In the genomic region with DNA sequence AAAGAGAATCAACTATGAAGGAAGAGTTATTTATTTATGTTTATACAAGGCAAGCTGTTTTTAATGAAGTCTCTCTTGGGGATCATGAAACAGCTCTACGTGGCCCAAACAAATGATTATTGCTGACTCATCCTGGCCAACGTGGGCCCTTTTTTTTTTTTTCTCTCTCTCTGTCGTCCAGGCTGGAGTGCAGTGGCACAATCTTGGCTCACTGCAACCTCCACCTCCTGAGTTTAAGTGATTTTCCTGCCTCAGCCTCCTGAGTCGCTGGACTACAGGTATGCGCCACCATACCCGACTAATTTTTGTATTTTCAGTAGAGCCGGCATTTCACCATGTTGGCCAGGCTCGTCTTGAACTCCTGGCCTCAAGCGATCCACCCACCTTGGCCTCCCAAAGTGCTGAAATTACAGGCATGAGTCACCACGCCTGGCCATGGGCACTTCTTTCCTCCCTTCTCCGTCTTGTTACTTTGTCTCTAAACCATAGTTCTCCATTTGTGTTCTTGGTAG, we compare ENCODE assay signal across 10 cellular contexts.
DNase-seq lines count a peak whose midpoint lies in the region; ATAC-seq, FAIRE-seq and TF ChIP-seq lines count a peak whose summit lies in the region.
"Had no signal": no experiment of that assay in that cellular context is flagged by ENCODE, and none has a peak within 500 bp of the region (broad histone marks: within the 10 kb centered on the region; RNA-seq: fewer than 3 reads in every experiment).

No MANE protein-coding gene starts in this region.

- H3K4me3 Mint-ChIP-seq in astrocyte (ENCODE audit: unreplicated experiment) = no peak overlapping the region
- H3K4me3 Mint-ChIP-seq in activated CD4-positive, alpha-beta memory T cell treated with anti-CD3 and anti-CD28 coated beads for 36 hours = no peak overlapping the region
- no peak overlapping the region for H3K4me3 Mint-ChIP-seq in effector memory CD8-positive, alpha-beta T cell
- H3K4me3 Mint-ChIP-seq: nephron had no signal

- TF ChIP-seq CTCF in astrocyte (IDR thresholded peaks at IDR 0.05; ENCODE audit: insufficient read depth, low read depth, low read length) = no peak
- TF ChIP-seq CTCF in osteoblast (IDR thresholded peaks at IDR 0.05; ENCODE audit: extremely low read depth, low read depth, low read length) = no peak

- H2AFZ ChIP-seq in astrocyte (ENCODE audit: low read depth, low read length) (no peak overlapping the region), osteoblast (ENCODE audit: low read length) (no peak overlapping the region)

- H3K9ac ChIP-seq in astrocyte (ENCODE audit: low read length) = no peak overlapping the region

- no peaks in the 10 kb centered on the region for H3K9me3 ChIP-seq in astrocyte (ENCODE audit: insufficient read depth, low read depth, low read length)
- no peaks in the 10 kb centered on the region for H3K9me3 ChIP-seq in osteoblast (ENCODE audit: low read depth, low read length)

- H3K79me2 ChIP-seq in astrocyte (ENCODE audit: insufficient read depth, low read length) = no peaks in the 10 kb centered on the region
- no peaks in the 10 kb centered on the region for H3K79me2 ChIP-seq in osteoblast (ENCODE audit: insufficient read depth, low read length)

- intact Hi-C loops in activated CD4-positive, alpha-beta memory T cell treated with anti-CD3 and anti-CD28 coated beads for 36 hours (cut with micrococcal nuclease) = no loop called here

- POLR2A ChIA-PET in activated CD4-positive, alpha-beta memory T cell treated with anti-CD3 and anti-CD28 coated beads for 36 hours (lab: Charles Lee) = no interaction called here

- peak; percentile 55 for DNase-seq in Daoy (ENCODE audit: low read depth)
- DNase-seq in LHCN-M2 (ENCODE audit: low read depth) = peak; percentile 68
- peak; percentile 38 for DNase-seq in astrocyte (ENCODE audit: low read depth)
- DNase-seq in osteoblast (ENCODE audit: insufficient read length, low spot score, missing footprints) = peak; percentile 37
- no peak for DNase-seq in activated CD4-positive, alpha-beta memory T cell treated with anti-CD3 and anti-CD28 coated beads for 36 hours
- DNase-seq in effector memory CD8-positive, alpha-beta T cell = no peak
- DNase-seq: activated naive CD4-positive, alpha-beta T cell; effector CD4-positive, alpha-beta T cell had no signal

- H3K4me3 ChIP-seq in astrocyte (ENCODE audit: insufficient read depth, low read depth, low read length) (no peak overlapping the region), osteoblast (ENCODE audit: insufficient read depth, low read length) (no peak overlapping the region)

- no peaks in the 10 kb centered on the region for H3K36me3 Mint-ChIP-seq in astrocyte (ENCODE audit: low read depth, unreplicated experiment)
- H3K36me3 Mint-ChIP-seq in activated CD4-positive, alpha-beta memory T cell treated with anti-CD3 and anti-CD28 coated beads for 36 hours = no peaks in the 10 kb centered on the region
- H3K36me3 Mint-ChIP-seq in effector memory CD8-positive, alpha-beta T cell (ENCODE audit: insufficient read depth) = no peaks in the 10 kb centered on the region

- H3K27me3 ChIP-seq in astrocyte (ENCODE audit: insufficient read depth, low read length) (no peaks in the 10 kb centered on the region), osteoblast (ENCODE audit: insufficient read depth, low read length) (no peaks in the 10 kb centered on the region)

- H3K4me2 ChIP-seq in astrocyte (ENCODE audit: low read length) = peak overlapping the region; percentile 16
- no peak overlapping the region for H3K4me2 ChIP-seq in osteoblast (ENCODE audit: insufficient read depth, low read length)

- ATAC-seq in GM21390 (IDR thresholded peaks at IDR 0.05; ENCODE audit: unreplicated experiment) = no peak
- no peak for ATAC-seq in effector memory CD8-positive, alpha-beta T cell (replicated peaks)

- CTCF ChIA-PET in activated CD4-positive, alpha-beta memory T cell treated with anti-CD3 and anti-CD28 coated beads for 36 hours (lab: Charles Lee) = no interaction called here

- H3K9me3 Mint-ChIP-seq in astrocyte (ENCODE audit: unreplicated experiment) = no peaks in the 10 kb centered on the region
- H3K9me3 Mint-ChIP-seq in activated CD4-positive, alpha-beta memory T cell treated with anti-CD3 and anti-CD28 coated beads for 36 hours = peaks cover 2% of the 10 kb centered on the region
- peaks cover 0 to 2% of the 10 kb centered on the region in 2 donors for H3K9me3 Mint-ChIP-seq in effector memory CD8-positive, alpha-beta T cell
- H3K9me3 Mint-ChIP-seq: nephron had no signal

- peaks cover 18% of the 10 kb centered on the region for H3K4me1 ChIP-seq in astrocyte (ENCODE audit: insufficient read depth, low read length)
- H3K4me1 ChIP-seq in osteoblast (ENCODE audit: insufficient read depth, low read length) = peaks cover 17% of the 10 kb centered on the region

- H3K4me1 Mint-ChIP-seq in astrocyte (ENCODE audit: low read depth, unreplicated experiment) = peaks cover 19% of the 10 kb centered on the region
- H3K4me1 Mint-ChIP-seq in activated CD4-positive, alpha-beta memory T cell treated with anti-CD3 and anti-CD28 coated beads for 36 hours (ENCODE audit: low read depth) = no peaks in the 10 kb centered on the region
- no peaks in the 10 kb centered on the region for H3K4me1 Mint-ChIP-seq in effector memory CD8-positive, alpha-beta T cell (ENCODE audit: low read depth in 2 of 2)

- H3K36me3 ChIP-seq in astrocyte (ENCODE audit: insufficient read depth, low read length) = no peaks in the 10 kb centered on the region
- no peaks in the 10 kb centered on the region for H3K36me3 ChIP-seq in osteoblast (ENCODE audit: insufficient read depth, low read length)

- H3K27ac ChIP-seq in astrocyte (ENCODE audit: low read depth, low read length) (no peak overlapping the region), osteoblast (ENCODE audit: low read depth, low read length) (no peak overlapping the region)

- no peaks in the 10 kb centered on the region for H3K27me3 Mint-ChIP-seq in astrocyte (ENCODE audit: low read depth, unreplicated experiment)
- H3K27me3 Mint-ChIP-seq in activated CD4-positive, alpha-beta memory T cell treated with anti-CD3 and anti-CD28 coated beads for 36 hours = no peaks in the 10 kb centered on the region
- H3K27me3 Mint-ChIP-seq in effector memory CD8-positive, alpha-beta T cell = no peaks in the 10 kb centered on the region

- FAIRE-seq in astrocyte (lab: Jason Lieb, UNC) = no peak

- H4K20me1 ChIP-seq in astrocyte (ENCODE audit: insufficient read depth, low read length) = no peaks in the 10 kb centered on the region
- H4K20me1 ChIP-seq in osteoblast (ENCODE audit: insufficient read depth, low read length) = no peaks in the 10 kb centered on the region

- H3K27ac Mint-ChIP-seq in astrocyte (ENCODE audit: unreplicated experiment) = no peak overlapping the region
- H3K27ac Mint-ChIP-seq in activated CD4-positive, alpha-beta memory T cell treated with anti-CD3 and anti-CD28 coated beads for 36 hours = no peak overlapping the region
- H3K27ac Mint-ChIP-seq in effector memory CD8-positive, alpha-beta T cell = no peak overlapping the region
- H3K27ac Mint-ChIP-seq: nephron had no signal

Comparison
In these comparisons a context has a peak if more than half of its experiments do, and no peak if none do; other contexts are left out.
1. DNase-seq: peak in Daoy (single experiment), LHCN-M2 (single experiment), astrocyte (single experiment) and osteoblast (single experiment); none in activated CD4-positive, alpha-beta memory T cell treated with anti-CD3 and anti-CD28 coated beads for 36 hours (single experiment) and effector memory CD8-positive, alpha-beta T cell (0 of 3).